In the genomic region with DNA sequence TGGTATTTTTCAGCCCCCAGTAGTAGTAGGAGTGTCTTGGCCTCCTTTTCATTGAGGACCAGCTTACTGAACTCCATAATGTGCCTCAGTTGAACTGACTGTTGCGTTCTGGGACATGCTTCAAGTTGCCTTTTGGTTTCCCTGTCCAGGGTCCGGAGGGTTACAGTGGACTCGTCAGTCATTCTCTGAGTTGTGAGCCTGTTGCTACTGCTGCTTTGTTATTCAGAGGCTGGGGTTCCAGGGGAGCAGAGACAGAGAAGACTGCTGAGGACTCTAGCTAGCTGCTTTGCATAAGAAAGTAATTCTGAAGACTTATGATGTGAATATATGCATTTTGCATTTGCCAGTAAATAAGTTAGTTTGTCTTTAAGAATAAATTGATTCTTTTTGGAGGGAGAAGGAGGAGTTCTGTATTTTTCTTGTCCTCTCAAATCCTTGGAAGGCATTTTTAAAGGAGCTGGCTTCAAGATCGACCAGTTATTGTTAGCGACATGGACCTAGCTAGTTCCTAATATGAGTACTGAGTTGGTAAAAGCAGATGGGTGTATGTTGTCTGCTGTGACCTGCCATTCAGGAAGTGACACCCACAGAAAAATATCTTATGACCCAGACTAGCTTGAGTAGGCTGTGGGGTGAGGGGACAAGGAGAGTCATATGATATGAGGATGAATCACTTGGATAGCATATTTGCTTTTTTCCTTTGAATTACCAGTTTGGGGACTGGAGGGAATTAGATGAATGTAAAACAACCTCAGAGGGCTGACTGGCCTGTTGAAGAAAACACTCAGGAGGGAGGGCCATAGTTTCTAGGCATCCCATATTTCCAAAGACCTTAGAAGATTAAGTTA, we compare ENCODE assay signal across 8 cellular contexts. TPM values are rescaled to one million over a fixed set of nuclear protein-coding genes. Genes with fewer than 3 reads are reported as not detected.
A peak's percentile ranks its signal among the peaks of the same experiment; 100 is the strongest.
DNase-seq lines count a peak whose midpoint lies in the region; ATAC-seq, FAIRE-seq and TF ChIP-seq lines count a peak whose summit lies in the region.

No MANE protein-coding gene starts in this region.

- peaks cover 22% of the 10 kb centered on the region for H3K36me3 ChIP-seq in H7 (replicated peaks; ENCODE audit: control insufficient read depth, insufficient read depth, low read length)
- H3K36me3 ChIP-seq in heart left ventricle = peaks cover 4 to 65% (median 57%) of the 10 kb centered on the region in 9 donors
- peaks cover 4% of the 10 kb centered on the region for H3K36me3 ChIP-seq in smooth muscle cell (ENCODE audit: low read depth)

- TF ChIP-seq CTCF in heart left ventricle (IDR thresholded peaks at IDR 0.05) (no peak), smooth muscle cell (IDR thresholded peaks at IDR 0.05; ENCODE audit: borderline replicate concordance, insufficient read depth, poor library complexity, severe bottlenecking) (no peak)

- peak overlapping the region; percentile 69 for H3K4me2 ChIP-seq in smooth muscle cell

- no peaks in the 10 kb centered on the region for H4K20me1 ChIP-seq in smooth muscle cell (ENCODE audit: low read depth)

- no peak overlapping the region for H2AFZ ChIP-seq in smooth muscle cell (ENCODE audit: low read depth)

- peak; percentile 39 for DNase-seq in GM12891 (ENCODE audit: insufficient read length, low spot score)
- DNase-seq in H7 = peak; percentile 60
- peak; percentile 81 for DNase-seq in MV-4-11 (lab: John Stamatoyannopoulos, UW)
- DNase-seq in heart left ventricle = peak in 1 of 5 donors; percentile 19
- no peak for DNase-seq in smooth muscle cell (lab: John Stamatoyannopoulos, UW; ENCODE audit: unreplicated experiment)
- DNase-seq in NCI-H1105 (lab: John Stamatoyannopoulos, UW) = no peak
- no peak for DNase-seq in superior temporal gyrus (ENCODE audit: extremely low spot score)

- intact Hi-C loops in heart left ventricle (cut with DNase I) = no loop called here

- no peaks in the 10 kb centered on the region for H3K27me3 Mint-ChIP-seq in activated naive CD4-positive, alpha-beta T cell treated with anti-CD3 and anti-CD28 coated beads, Interleukin-2, amount 50 U/mL, for 24 hours

- peak; percentile 85 for FAIRE-seq in GM12891 (lab: Jason Lieb, UNC)

- H3K4me3 ChIP-seq in H7 (ENCODE audit: insufficient read depth, low read depth, low read length) (no peak overlapping the region), heart left ventricle (no peak overlapping the region), smooth muscle cell (no peak overlapping the region)

- peak overlapping the region; percentile 84 for H3K9ac ChIP-seq in smooth muscle cell (ENCODE audit: low read depth)

- peak overlapping the region; percentile 25 for H3K27ac Mint-ChIP-seq in activated naive CD4-positive, alpha-beta T cell treated with anti-CD3 and anti-CD28 coated beads, Interleukin-2, amount 50 U/mL, for 24 hours

- peaks cover 59% of the 10 kb centered on the region for H3K79me2 ChIP-seq in smooth muscle cell (ENCODE audit: low read depth)

- H3K27ac ChIP-seq in heart left ventricle (peak overlapping the region in 8 of 12 donors; percentile 26 to 91 (median 47)), smooth muscle cell (ENCODE audit: low read depth) (peak overlapping the region; percentile 96)

- 72 to 85% (median 78%) methylated on average over 5 of the region's 5 CpGs for WGBS in heart left ventricle, 4 donors
- 53% methylated on average over 5 of the region's 5 CpGs for WGBS in smooth muscle cell (ENCODE audit: low lambda C conversion rate)

- H3K4me3 Mint-ChIP-seq in activated naive CD4-positive, alpha-beta T cell treated with anti-CD3 and anti-CD28 coated beads, Interleukin-2, amount 50 U/mL, for 24 hours = peak overlapping the region; percentile 27

- TF ChIP-seq POLR2A in GM12891 (IDR thresholded peaks at IDR 0.05; ENCODE audit: low read depth, low read length) (peak; percentile 67; the same call in 1 of the 2 replicates), heart left ventricle (IDR thresholded peaks at IDR 0.05) (no peak)

- H3F3A ChIP-seq in smooth muscle cell (ENCODE audit: low read depth) = peaks cover 31% of the 10 kb centered on the region

- H3K9me3 Mint-ChIP-seq in activated naive CD4-positive, alpha-beta T cell treated with anti-CD3 and anti-CD28 coated beads, Interleukin-2, amount 50 U/mL, for 24 hours = no peaks in the 10 kb centered on the region

- H3K9me3 ChIP-seq in heart left ventricle (no peaks in the 10 kb centered on the region), smooth muscle cell (replicated peaks; ENCODE audit: low read depth) (no peaks in the 10 kb centered on the region)

- H3K27me3 ChIP-seq in H7 (ENCODE audit: control insufficient read depth, insufficient read depth, low read length) (no peaks in the 10 kb centered on the region), heart left ventricle (no peaks in the 10 kb centered on the region), smooth muscle cell (ENCODE audit: low read depth) (no peaks in the 10 kb centered on the region)

- peaks cover 11% of the 10 kb centered on the region for H3K4me1 Mint-ChIP-seq in activated naive CD4-positive, alpha-beta T cell treated with anti-CD3 and anti-CD28 coated beads, Interleukin-2, amount 50 U/mL, for 24 hours

- peak; percentile 76 to 91 (median 86) for ATAC-seq in heart left ventricle

- peaks cover 7% of the 10 kb centered on the region for H3K36me3 Mint-ChIP-seq in activated naive CD4-positive, alpha-beta T cell treated with anti-CD3 and anti-CD28 coated beads, Interleukin-2, amount 50 U/mL, for 24 hours

- H3K4me1 ChIP-seq in heart left ventricle (peaks cover 0 to 67% (median 11%) of the 10 kb centered on the region in 12 donors), smooth muscle cell (ENCODE audit: low read depth) (peaks cover 19% of the 10 kb centered on the region)

TF ChIP-seq in GM12891, 5 proteins besides CTCF, POLR2A, EP300 and RAD21:
- peak; percentile 49 for TF ChIP-seq SPI1 (IDR thresholded peaks at IDR 0.05; ENCODE audit: low read depth, low read length)
- peak; percentile 22; the same call in 1 of the 2 replicates for TF ChIP-seq TAF1 (IDR thresholded peaks at IDR 0.05; ENCODE audit: low read depth, low read length)
- no peak for TF ChIP-seq POLR2AphosphoS5 (IDR thresholded peaks at IDR 0.05; ENCODE audit: low read depth, low read length)

RNA-seq across cellular contexts. Expression of a gene that starts 8.3 kb away (rescaled TPM):
- polyA plus RNA-seq in GM12891 (2012; ENCODE audit: low read depth, missing spikeins) = 8.0 TPM
- 19.6 and 26.2 TPM in 2 replicates for total RNA-seq in H7 (2014; rRNA removed; shearing (Covaris generic))
- total RNA-seq in heart left ventricle (10 to 100 TPM; 10.4 to 24.2 (median 17.3) TPM), smooth muscle cell (20.8 and 23.4 TPM in 2 replicates)
- polyA plus RNA-seq in heart left ventricle (10 to 100 TPM in 1 of 2 donors, 1 to 10 TPM in 1; 5.6 to 36.8 TPM), smooth muscle cell (20.4 and 21.0 TPM in 2 replicates)

RNA-seq across cellular contexts. Expression of a gene that starts 15.5 kb away (rescaled TPM):
- polyA plus RNA-seq in GM12891 (2012; ENCODE audit: low read depth, missing spikeins) = 4.3 TPM
- 12.0 and 13.7 TPM in 2 replicates for total RNA-seq in H7 (2014; rRNA removed; shearing (Covaris generic))
- 10 to 100 TPM in 6 of 9 donors, 1 to 10 TPM in 3; 7.2 to 21.0 (median 10.8) TPM for total RNA-seq in heart left ventricle
- polyA plus RNA-seq in heart left ventricle = 10 to 100 TPM; 16.1 to 31.7 TPM
- total RNA-seq in smooth muscle cell = 2.9 and 9.3 TPM in 2 replicates
- 11.3 and 16.8 TPM in 2 replicates for polyA plus RNA-seq in smooth muscle cell

RNA-seq across cellular contexts. Expression of a gene that starts 38.3 kb away (rescaled TPM):
- 0.77 TPM for polyA plus RNA-seq in GM12891 (2012; ENCODE audit: low read depth, missing spikeins)
- total RNA-seq in H7 (2014; rRNA removed; shearing (Covaris generic)) = 10.6 and 13.6 TPM in 2 replicates
- total RNA-seq in heart left ventricle (10 to 100 TPM in 4 of 9 donors, 1 to 10 TPM in 5; 7.0 to 13.0 (median 9.9) TPM), smooth muscle cell (14.9 and 23.8 TPM in 2 replicates)
- polyA plus RNA-seq in heart left ventricle (10 to 100 TPM in 1 of 2 donors, 1 to 10 TPM in 1; 6.6 to 38.6 TPM), smooth muscle cell (26.9 and 32.5 TPM in 2 replicates)

RNA-seq across cellular contexts. Expression of a gene that starts 59.3 kb away (rescaled TPM):
- not detected for polyA plus RNA-seq in GM12891 (2012; ENCODE audit: low read depth, missing spikeins)
- total RNA-seq in H7 (2014; rRNA removed; shearing (Covaris generic)) = not detected in 2 replicates
- 1 to 10 TPM in 2 of 9 donors, under 1 TPM in 7; 0.24 to 2.1 (median 0.58) TPM for total RNA-seq in heart left ventricle
- polyA plus RNA-seq in heart left ventricle = 1 to 10 TPM; 1.3 to 1.8 TPM
- not detected in 2 replicates for total RNA-seq in smooth muscle cell
- polyA plus RNA-seq in smooth muscle cell = not detected in 2 replicates

Comparison
In these comparisons a context has a peak if more than half of its experiments do, and no peak if none do; other contexts are left out.
1. DNase-seq: peak in GM12891 (single experiment), H7 (single experiment) and MV-4-11 (single experiment); none in smooth muscle cell (single experiment), NCI-H1105 (single experiment) and superior temporal gyrus (single experiment).